Comparison of ENCODE assay signal across 20 cellular contexts in genomic region chr14:42683690-42684089, GRCh38.
"Had no signal": no experiment of that assay in that cellular context is flagged by ENCODE, and none has a peak within 500 bp of the region (broad histone marks: within the 10 kb centered on the region; RNA-seq: fewer than 3 reads in every experiment).

No MANE protein-coding gene starts in this region.

- H3K27ac Mint-ChIP-seq: activated CD4-positive, alpha-beta memory T cell treated with anti-CD3 and anti-CD28 coated beads, Interleukin-2, amount 10 ng/mL, durations not matched to agents 7 days and 5 days; activated CD4-positive, alpha-beta T cell treated with anti-CD3 and anti-CD28 coated beads, Interleukin-2, amount 10 ng/mL, durations not matched to agents 24 days and 14 days; activated naive CD8-positive, alpha-beta T cell treated with anti-CD3 and anti-CD28 coated beads, Interleukin-2, amount 50 U/mL, for 24 hours; activated T-cell treated with anti-CD3 and anti-CD28 coated beads, Interleukin-2, amount 50 U/mL, for 72 hours; memory B cell; nephron; stimulated activated naive CD8-positive, alpha-beta T cell treated with anti-CD3 and anti-CD28 coated beads, Interleukin-15, Interleukin-2, amounts not matched to agents 100 ng/mL and 50 ng/mL, for 24 hours had no signal

- H3K4me3 Mint-ChIP-seq: activated CD4-positive, alpha-beta memory T cell treated with anti-CD3 and anti-CD28 coated beads, Interleukin-2, amount 10 ng/mL, durations not matched to agents 7 days and 5 days; activated CD4-positive, alpha-beta T cell treated with anti-CD3 and anti-CD28 coated beads, Interleukin-2, amount 10 ng/mL, durations not matched to agents 24 days and 14 days; activated naive CD8-positive, alpha-beta T cell treated with anti-CD3 and anti-CD28 coated beads, Interleukin-2, amount 50 U/mL, for 24 hours; activated T-cell treated with anti-CD3 and anti-CD28 coated beads, Interleukin-2, amount 50 U/mL, for 72 hours; memory B cell; nephron; stimulated activated naive CD8-positive, alpha-beta T cell treated with anti-CD3 and anti-CD28 coated beads, Interleukin-15, Interleukin-2, amounts not matched to agents 100 ng/mL and 50 ng/mL, for 24 hours had no signal

- H3K27me3 Mint-ChIP-seq: activated CD4-positive, alpha-beta memory T cell treated with anti-CD3 and anti-CD28 coated beads, Interleukin-2, amount 10 ng/mL, durations not matched to agents 7 days and 5 days; activated CD4-positive, alpha-beta T cell treated with anti-CD3 and anti-CD28 coated beads, Interleukin-2, amount 10 ng/mL, durations not matched to agents 24 days and 14 days; activated naive CD8-positive, alpha-beta T cell treated with anti-CD3 and anti-CD28 coated beads, Interleukin-2, amount 50 U/mL, for 24 hours; memory B cell; stimulated activated naive CD8-positive, alpha-beta T cell treated with anti-CD3 and anti-CD28 coated beads, Interleukin-15, Interleukin-2, amounts not matched to agents 100 ng/mL and 50 ng/mL, for 24 hours had no signal

- H3K9me3 ChIP-seq: body of pancreas, heart left ventricle, tibial nerve had no signal

- H3K4me1 Mint-ChIP-seq: activated CD4-positive, alpha-beta memory T cell treated with anti-CD3 and anti-CD28 coated beads, Interleukin-2, amount 10 ng/mL, durations not matched to agents 7 days and 5 days; activated CD4-positive, alpha-beta T cell treated with anti-CD3 and anti-CD28 coated beads, Interleukin-2, amount 10 ng/mL, durations not matched to agents 24 days and 14 days; activated naive CD8-positive, alpha-beta T cell treated with anti-CD3 and anti-CD28 coated beads, Interleukin-2, amount 50 U/mL, for 24 hours; memory B cell; nephron had no signal

- H3K27ac ChIP-seq: body of pancreas, heart left ventricle, parathyroid adenoma had no signal

- H3K4me1 ChIP-seq: body of pancreas, heart left ventricle, parathyroid adenoma, tibial nerve had no signal

- H3K36me3 ChIP-seq: heart left ventricle, tibial nerve had no signal

- DNase-seq: activated CD4-positive, alpha-beta memory T cell treated with anti-CD3 and anti-CD28 coated beads, Interleukin-2, amount 10 ng/mL, durations not matched to agents 7 days and 5 days; activated CD4-positive, alpha-beta T cell treated with anti-CD3 and anti-CD28 coated beads, Interleukin-2, amount 10 ng/mL, durations not matched to agents 24 days and 14 days; activated effector memory CD4-positive, alpha-beta T cell treated with anti-CD3 and anti-CD28 coated beads, Interleukin-2, amount 50 U/mL, for 16 hours; activated naive CD4-positive, alpha-beta T cell treated with anti-CD3 and anti-CD28 coated beads, Interleukin-2, amount 50 U/mL, for 16 hours; activated naive CD8-positive, alpha-beta T cell treated with anti-CD3 and anti-CD28 coated beads, Interleukin-2, amount 50 U/mL, for 24 hours; activated T-cell treated with anti-CD3 and anti-CD28 coated beads, Interleukin-2, amount 50 U/mL, for 72 hours; anterior cingulate cortex; body of pancreas; heart left ventricle; islet precursor cell; left colon; nucleus accumbens; right cardiac atrium; stimulated activated CD4-positive, alpha-beta T cell treated with anti-CD3 and anti-CD28 coated beads, Interleukin-1b, Interleukin-23, amount 100 ng/mL, for 48 hours; substantia nigra had no signal

- H3K27me3 ChIP-seq: body of pancreas, heart left ventricle, tibial nerve had no signal

- H3K9me3 Mint-ChIP-seq: nephron had no signal

- H3K4me3 ChIP-seq: body of pancreas, heart left ventricle, tibial nerve had no signal

- H3K36me3 Mint-ChIP-seq: memory B cell had no signal
